Comparison of ENCODE assay signal across 1 cellular context in the genomic region with DNA sequence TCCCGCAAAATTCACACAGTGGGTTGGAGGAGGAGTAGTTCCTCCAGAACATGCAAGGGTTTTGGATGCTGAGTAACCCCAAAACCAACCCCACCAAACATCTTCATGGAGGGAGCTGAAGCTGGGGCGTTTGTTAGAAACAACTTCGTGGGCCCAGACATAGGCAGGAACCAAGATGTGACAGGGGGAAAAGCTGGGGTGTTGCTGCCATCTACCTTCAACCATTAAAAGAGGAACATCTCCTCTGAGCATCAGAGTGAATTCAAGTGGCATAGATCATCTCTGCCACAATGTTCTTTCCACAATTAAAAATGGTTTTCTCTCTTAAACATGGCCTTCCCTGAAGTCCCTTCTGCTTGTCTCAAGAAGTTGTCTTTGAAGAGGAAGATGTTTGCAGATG.
TF ChIP-seq lines count a peak whose summit lies in the region.

No MANE protein-coding gene starts in this region.

TF ChIP-seq in H1, 55 proteins besides CTCF, POLR2A, EP300 and RAD21 (continued from another document):
- no peak for TF ChIP-seq HDAC2 (IDR thresholded peaks at IDR 0.05; ENCODE audit: borderline replicate concordance in 1 of 2, low read depth in 2 of 2, low read length in 2 of 2)
- no peak for TF ChIP-seq EGR1 (IDR thresholded peaks at IDR 0.05; ENCODE audit: borderline replicate concordance, low read depth, low read length)
- no peak for TF ChIP-seq SIRT6 (IDR thresholded peaks at IDR 0.05; ENCODE audit: low read length)
- TF ChIP-seq CEBPB (IDR thresholded peaks at IDR 0.05; ENCODE audit: low read depth, low read length): no peak
- no peak for TF ChIP-seq JUND (IDR thresholded peaks at IDR 0.05; ENCODE audit: low read length)
- no peak for TF ChIP-seq POU5F1 (IDR thresholded peaks at IDR 0.05; ENCODE audit: low read depth, low read length)
- no peak for TF ChIP-seq BCL11A (IDR thresholded peaks at IDR 0.05; ENCODE audit: low read depth in 2 of 2, low read length in 2 of 2)
- no peak for TF ChIP-seq SP4 (IDR thresholded peaks at IDR 0.05; ENCODE audit: low read length)
- TF ChIP-seq TCF12 (IDR thresholded peaks at IDR 0.05; ENCODE audit: low read depth, low read length): no peak
